Comparison of ENCODE assay signal across 31 cellular contexts in the genomic region with DNA sequence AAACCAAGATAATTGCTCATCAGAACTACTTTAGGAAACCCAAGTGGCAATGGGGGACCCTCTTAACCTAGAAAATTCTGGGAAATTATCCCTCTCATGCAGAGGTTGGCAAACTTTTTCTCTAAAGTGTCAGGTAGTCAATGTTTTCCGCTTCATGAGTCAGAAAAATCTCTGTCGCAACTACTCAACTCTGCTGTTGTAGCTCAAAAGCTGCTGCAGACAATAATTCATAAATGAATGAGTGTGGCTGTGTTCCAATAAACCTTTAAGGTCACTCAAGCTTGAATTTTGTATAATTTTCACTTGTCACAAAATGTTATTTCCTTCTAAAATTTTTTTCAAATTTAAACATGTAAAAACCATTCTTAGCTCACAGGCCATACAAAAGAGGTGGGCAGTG.
"Had no signal": no experiment of that assay in that cellular context is flagged by ENCODE, and none has a peak within 500 bp of the region (broad histone marks: within the 10 kb centered on the region; RNA-seq: fewer than 3 reads in every experiment).

No MANE protein-coding gene starts in this region.

- H3K36me3 Mint-ChIP-seq: activated CD4-positive, alpha-beta memory T cell treated with anti-CD3 and anti-CD28 coated beads for 36 hours; activated CD8-positive, alpha-beta memory T cell treated with anti-CD3 and anti-CD28 coated beads, Interleukin-2, amount 10 ng/mL, durations not matched to agents 7 days and 5 days; activated naive CD4-positive, alpha-beta T cell treated with anti-CD3 and anti-CD28 coated beads, Interleukin-2, amount 50 U/mL, for 24 hours; activated naive CD8-positive, alpha-beta T cell treated with anti-CD3 and anti-CD28 coated beads for 36 hours; brain had no signal

- H3K4me3 Mint-ChIP-seq: activated CD4-positive, alpha-beta memory T cell treated with anti-CD3 and anti-CD28 coated beads for 36 hours; activated CD4-positive, alpha-beta T cell treated with anti-CD3 and anti-CD28 coated beads for 36 hours; activated CD4-positive, alpha-beta T cell treated with anti-CD3 and anti-CD28 coated beads, Interleukin-2, amount 10 ng/mL, durations not matched to agents 24 days and 14 days; activated CD8-positive, alpha-beta memory T cell treated with anti-CD3 and anti-CD28 coated beads, Interleukin-2, amount 10 ng/mL, durations not matched to agents 7 days and 5 days; activated CD8-positive, alpha-beta T cell treated with anti-CD3 and anti-CD28 coated beads, Interleukin-2, amount 10 ng/mL, durations not matched to agents 7 days and 5 days; activated naive CD4-positive, alpha-beta T cell treated with anti-CD3 and anti-CD28 coated beads for 36 hours; activated naive CD4-positive, alpha-beta T cell treated with anti-CD3 and anti-CD28 coated beads, Interleukin-2, amount 50 U/mL, for 24 hours; activated naive CD8-positive, alpha-beta T cell treated with anti-CD3 and anti-CD28 coated beads for 36 hours; activated naive CD8-positive, alpha-beta T cell treated with anti-CD3 and anti-CD28 coated beads, Interleukin-2, amount 50 U/mL, for 24 hours; activated T-helper 1 cell treated with anti-CD3 and anti-CD28 coated beads, Interleukin-12 subunit alpha, Interleukin-12 subunit beta, Interleukin-2, Interleukin-4 antibody, amounts not matched to agents 30 ng/mL and 10 ng/mL and 1 ng/mL, durations not matched to agents 14 hours and 24 hours and 36 hours; brain; central memory CD8-positive, alpha-beta T cell had no signal

- H3K27ac ChIP-seq: adrenal gland, ascending aorta, colonic mucosa, esophagus muscularis mucosa, foreskin keratinocyte, gastrocnemius medialis, heart left ventricle had no signal

- H3K27me3 Mint-ChIP-seq: activated CD4-positive, alpha-beta memory T cell treated with anti-CD3 and anti-CD28 coated beads for 36 hours; activated CD4-positive, alpha-beta T cell treated with anti-CD3 and anti-CD28 coated beads for 36 hours; activated CD4-positive, alpha-beta T cell treated with anti-CD3 and anti-CD28 coated beads, Interleukin-2, amount 10 ng/mL, durations not matched to agents 24 days and 14 days; activated CD8-positive, alpha-beta memory T cell treated with anti-CD3 and anti-CD28 coated beads, Interleukin-2, amount 10 ng/mL, durations not matched to agents 7 days and 5 days; activated naive CD4-positive, alpha-beta T cell treated with anti-CD3 and anti-CD28 coated beads, Interleukin-2, amount 50 U/mL, for 24 hours; activated naive CD8-positive, alpha-beta T cell treated with anti-CD3 and anti-CD28 coated beads for 36 hours; activated naive CD8-positive, alpha-beta T cell treated with anti-CD3 and anti-CD28 coated beads, Interleukin-2, amount 50 U/mL, for 24 hours; brain; central memory CD8-positive, alpha-beta T cell had no signal

- H3K4me3 ChIP-seq: adrenal gland, ascending aorta, colonic mucosa, esophagus muscularis mucosa, gastrocnemius medialis, heart left ventricle had no signal

- H3K9me3 Mint-ChIP-seq: activated CD4-positive, alpha-beta T cell treated with anti-CD3 and anti-CD28 coated beads, Interleukin-2, amount 10 ng/mL, durations not matched to agents 24 days and 14 days; activated naive CD4-positive, alpha-beta T cell treated with anti-CD3 and anti-CD28 coated beads for 36 hours; activated naive CD4-positive, alpha-beta T cell treated with anti-CD3 and anti-CD28 coated beads, Interleukin-2, amount 50 U/mL, for 24 hours; activated naive CD8-positive, alpha-beta T cell treated with anti-CD3 and anti-CD28 coated beads, Interleukin-2, amount 50 U/mL, for 24 hours; activated T-helper 2 cell treated with anti-CD3 and anti-CD28 coated beads, Interferon-gamma antibody, Interleukin-2, Interleukin-4, amounts not matched to agents 10 μg/mL and 5 μg/mL and 100 μg/mL, durations not matched to agents 14 hours and 24 hours and 36 hours had no signal

- H3K27ac Mint-ChIP-seq: activated CD4-positive, alpha-beta memory T cell treated with anti-CD3 and anti-CD28 coated beads for 36 hours; activated CD4-positive, alpha-beta T cell treated with anti-CD3 and anti-CD28 coated beads for 36 hours; activated CD4-positive, alpha-beta T cell treated with anti-CD3 and anti-CD28 coated beads, Interleukin-2, amount 10 ng/mL, durations not matched to agents 24 days and 14 days; activated CD8-positive, alpha-beta memory T cell treated with anti-CD3 and anti-CD28 coated beads, Interleukin-2, amount 10 ng/mL, durations not matched to agents 7 days and 5 days; activated CD8-positive, alpha-beta T cell treated with anti-CD3 and anti-CD28 coated beads, Interleukin-2, amount 10 ng/mL, durations not matched to agents 7 days and 5 days; activated naive CD4-positive, alpha-beta T cell treated with anti-CD3 and anti-CD28 coated beads for 36 hours; activated naive CD4-positive, alpha-beta T cell treated with anti-CD3 and anti-CD28 coated beads, Interleukin-2, amount 50 U/mL, for 24 hours; activated naive CD8-positive, alpha-beta T cell treated with anti-CD3 and anti-CD28 coated beads for 36 hours; activated naive CD8-positive, alpha-beta T cell treated with anti-CD3 and anti-CD28 coated beads, Interleukin-2, amount 50 U/mL, for 24 hours; activated T-helper 1 cell treated with anti-CD3 and anti-CD28 coated beads, Interleukin-12 subunit alpha, Interleukin-12 subunit beta, Interleukin-2, Interleukin-4 antibody, amounts not matched to agents 30 ng/mL and 10 ng/mL and 1 ng/mL, durations not matched to agents 14 hours and 24 hours and 36 hours; activated T-helper 2 cell treated with anti-CD3 and anti-CD28 coated beads, Interferon-gamma antibody, Interleukin-2, Interleukin-4, amounts not matched to agents 10 μg/mL and 5 μg/mL and 100 μg/mL, durations not matched to agents 14 hours and 24 hours and 36 hours; brain had no signal

- H3K36me3 ChIP-seq: adrenal gland, ascending aorta, colonic mucosa, esophagus muscularis mucosa, gastrocnemius medialis, heart left ventricle had no signal

- ATAC-seq: activated CD4-positive, alpha-beta T cell treated with anti-CD3 and anti-CD28 coated beads for 36 hours; activated CD8-positive, alpha-beta memory T cell treated with anti-CD3 and anti-CD28 coated beads, Interleukin-2, amount 10 ng/mL, durations not matched to agents 7 days and 5 days; activated CD8-positive, alpha-beta T cell treated with anti-CD3 and anti-CD28 coated beads, Interleukin-2, amount 10 ng/mL, durations not matched to agents 7 days and 5 days; activated naive CD8-positive, alpha-beta T cell treated with anti-CD3 and anti-CD28 coated beads, Interleukin-2, amount 50 U/mL, for 24 hours; foreskin keratinocyte; gastrocnemius medialis; heart left ventricle had no signal

- H3K4me1 ChIP-seq: adrenal gland, ascending aorta, colonic mucosa, esophagus muscularis mucosa, foreskin keratinocyte, gastrocnemius medialis, heart left ventricle had no signal

- H3K27me3 ChIP-seq: adrenal gland, ascending aorta, colonic mucosa, esophagus muscularis mucosa, foreskin keratinocyte, gastrocnemius medialis, heart left ventricle had no signal

- H3K9me3 ChIP-seq: adrenal gland, ascending aorta, colonic mucosa, esophagus muscularis mucosa, gastrocnemius medialis, heart left ventricle had no signal

- H3K4me1 Mint-ChIP-seq: activated CD4-positive, alpha-beta T cell treated with anti-CD3 and anti-CD28 coated beads for 36 hours; activated CD4-positive, alpha-beta T cell treated with anti-CD3 and anti-CD28 coated beads, Interleukin-2, amount 10 ng/mL, durations not matched to agents 24 days and 14 days; activated CD8-positive, alpha-beta memory T cell treated with anti-CD3 and anti-CD28 coated beads, Interleukin-2, amount 10 ng/mL, durations not matched to agents 7 days and 5 days; activated naive CD4-positive, alpha-beta T cell treated with anti-CD3 and anti-CD28 coated beads, Interleukin-2, amount 50 U/mL, for 24 hours; activated naive CD8-positive, alpha-beta T cell treated with anti-CD3 and anti-CD28 coated beads for 36 hours; activated naive CD8-positive, alpha-beta T cell treated with anti-CD3 and anti-CD28 coated beads, Interleukin-2, amount 50 U/mL, for 24 hours; brain; central memory CD8-positive, alpha-beta T cell had no signal

- DNase-seq: activated CD4-positive, alpha-beta memory T cell treated with anti-CD3 and anti-CD28 coated beads for 36 hours; activated CD4-positive, alpha-beta T cell treated with anti-CD3 and anti-CD28 coated beads for 36 hours; activated CD4-positive, alpha-beta T cell treated with anti-CD3 and anti-CD28 coated beads, Interleukin-2, amount 10 ng/mL, durations not matched to agents 24 days and 14 days; activated CD4-positive, CD25-positive, alpha-beta regulatory T cell; activated CD4-positive, CD25-positive, alpha-beta regulatory T cell treated with anti-CD3 and anti-CD28 coated beads, Interleukin-2, amount 50 U/mL, for 72 hours; activated CD8-positive, alpha-beta memory T cell treated with anti-CD3 and anti-CD28 coated beads, Interleukin-2, amount 10 ng/mL, durations not matched to agents 7 days and 5 days; activated CD8-positive, alpha-beta memory T cell treated with anti-CD3 and anti-CD28 coated beads, Interleukin-2, amount 50 U/mL, for 4 hours; activated CD8-positive, alpha-beta T cell treated with anti-CD3 and anti-CD28 coated beads, Interleukin-2, amount 10 ng/mL, durations not matched to agents 7 days and 5 days; activated effector memory CD4-positive, alpha-beta T cell treated with anti-CD3 and anti-CD28 coated beads, Interleukin-2, amount 50 U/mL, for 16 hours; activated naive CD4-positive, alpha-beta T cell treated with anti-CD3 and anti-CD28 coated beads for 36 hours; activated naive CD8-positive, alpha-beta T cell treated with anti-CD3 and anti-CD28 coated beads for 36 hours; activated naive CD8-positive, alpha-beta T cell treated with anti-CD3 and anti-CD28 coated beads, Interleukin-2, amount 50 U/mL, for 24 hours; activated T-cell treated with anti-CD3 and anti-CD28 coated beads, Interleukin-2, amount 50 U/mL, for 1 hour; activated T-cell treated with anti-CD3 and anti-CD28 coated beads, Interleukin-2, amount 50 U/mL, for 48 hours; adrenal gland; colonic mucosa; effector CD8-positive, alpha-beta T cell; erythroblast; foreskin keratinocyte; gastrocnemius medialis; glutamatergic neuron; heart left ventricle; hypothalamus; T-helper 2 cell had no signal
